11 cellular contexts compared by ENCODE assay signal in genomic region chr1:25802915-25803314, GRCh38. TPM values are rescaled to one million over a fixed set of nuclear protein-coding genes. Genes with fewer than 3 reads are reported as not detected.
DNase-seq lines count a peak whose midpoint lies in the region; FAIRE-seq and TF ChIP-seq lines count a peak whose summit lies in the region.
"Had no signal": no experiment of that assay in that cellular context is flagged by ENCODE, and none has a peak within 500 bp of the region (broad histone marks: within the 10 kb centered on the region; RNA-seq: fewer than 3 reads in every experiment).

No MANE protein-coding gene starts in this region.

- peaks cover 20% of the 10 kb centered on the region for H3K79me2 ChIP-seq in endothelial cell of umbilical vein (ENCODE audit: control insufficient read depth, insufficient read depth, low read length)

- DNase-seq in DMS153 (lab: John Stamatoyannopoulos, UW) (peak; percentile 38), GM13976 (ENCODE audit: low spot score) (peak; percentile 74), NAMALWA (ENCODE audit: low spot score) (peak; percentile 50), endothelial cell of umbilical vein (ENCODE audit: low read depth, low spot score) (no peak), NCI-H1092 (lab: John Stamatoyannopoulos, UW) (no peak), transverse colon (no peak), DMS79 treated with DMSO at 0.1 percent for 48 hours (lab: John Stamatoyannopoulos, UW) (no peak), lower leg skin (ENCODE audit: low spot score in 2 of 2) (no peak)
- DNase-seq: activated CD4-positive, CD25-positive, alpha-beta regulatory T cell; left colon had no signal

- H3K4me3 ChIP-seq in endothelial cell of umbilical vein (replicated peaks in 1 of 3; ENCODE audit: insufficient read depth in 1 of 3, low read depth in 1 of 3, low read length in 3 of 3) (no peak overlapping the region), transverse colon (no peak overlapping the region), lower leg skin (ENCODE audit: low read depth, poor library complexity, severe bottlenecking) (no peak overlapping the region)
- H3K4me3 ChIP-seq: ascending aorta had no signal

- no peak overlapping the region for H3K9ac ChIP-seq in endothelial cell of umbilical vein (replicated peaks; ENCODE audit: extremely low read depth, insufficient read depth, low read length)

- H3K4me2 ChIP-seq in endothelial cell of umbilical vein (ENCODE audit: insufficient read depth, low read length): no peak overlapping the region

- no peak overlapping the region for H2AFZ ChIP-seq in endothelial cell of umbilical vein (ENCODE audit: low read depth, low read length)

- CTCF ChIA-PET in endothelial cell of umbilical vein (lab: Charles Lee): interaction anchor here (1.1 to 1.4 kb wide), 3 partner anchors 184 to 230 kb away, joined by 4 read pairs; no protein-coding TSS in a partner anchor

- intact Hi-C loops in endothelial cell of umbilical vein (cut with micrococcal nuclease): loop anchor here (10.0 kb wide), 2 partner anchors 368 to 568 kb away; partner anchors contain the start of genes MACO1 and SYF2
- intact Hi-C loops in transverse colon (cut with DNase I; ENCODE audit: low total_unique reads): loop anchor here (5.0 kb wide), 1 partner anchor 194 kb away; the partner anchor contains the start of gene PAFAH2
- intact Hi-C loops in lower leg skin (cut with DNase I; ENCODE audit: low total_unique reads): loop anchor here (10.0 kb wide), 1 partner anchor 568 kb away; the partner anchor contains the start of gene SYF2

- in situ Hi-C loops in GM13976 (cut with MboI; ENCODE audit: low sequenced_read_pairs, unreplicated experiment) (loop anchor here (25.0 kb wide), 1 partner anchor 391 kb away; the partner anchor contains the start of gene RHCE), transverse colon (cut with MboI; ENCODE audit: low pct_ligation_motif_present in 1 of 4, low pct_unique_long_range_greater_than_20kb in 1 of 4, low sequenced_read_pairs in 3 of 4) (no loop called here)

- POLR2A ChIA-PET in endothelial cell of umbilical vein (lab: Charles Lee): interaction anchor here (1.3 kb wide), 1 partner anchor 555 kb away, joined by 4 read pairs; the partner anchor contains the start of gene RSRP1

- 53 to 56% methylated on average over 2 to 6 of the region's 6 CpGs for WGBS in transverse colon (ENCODE audit: low coverage in 1 of 2), 2 donors
- WGBS in lower leg skin, 2 donors: 53 to 58% methylated on average over 6 of the region's 6 CpGs

- H3K27ac ChIP-seq in endothelial cell of umbilical vein (ENCODE audit: insufficient read depth, low read depth, low read length) (no peak overlapping the region), transverse colon (no peak overlapping the region)

- H4K20me1 ChIP-seq in endothelial cell of umbilical vein (replicated peaks; ENCODE audit: control insufficient read depth, extremely low read depth, insufficient read depth, low read length): no peaks in the 10 kb centered on the region

- FAIRE-seq in endothelial cell of umbilical vein (lab: Jason Lieb, UNC): no peak

- no peak for TF ChIP-seq EP300 in transverse colon (IDR thresholded peaks at IDR 0.05; ENCODE audit: low read depth)

- H3K27me3 ChIP-seq in endothelial cell of umbilical vein (ENCODE audit: control insufficient read depth in 2 of 2, insufficient read depth in 2 of 2, low read length in 2 of 2) (no peaks in the 10 kb centered on the region), transverse colon (no peaks in the 10 kb centered on the region)
- H3K27me3 ChIP-seq: ascending aorta had no signal

- TSS peak; percentile 20 for BruUV-seq in endothelial cell of umbilical vein (replicated peaks; lab: Mats Ljungman, UMichigan)

- H3K4me1 ChIP-seq in endothelial cell of umbilical vein (ENCODE audit: control insufficient read depth, extremely low read depth, insufficient read depth, low read length): peaks cover 43% of the 10 kb centered on the region
- H3K4me1 ChIP-seq in transverse colon: peaks cover 15 to 44% (median 19%) of the 10 kb centered on the region in 4 donors

- H3K9me1 ChIP-seq in endothelial cell of umbilical vein (replicated peaks; ENCODE audit: control insufficient read depth, extremely low read depth, insufficient read depth, low read length): no peaks in the 10 kb centered on the region

- H3K36me3 ChIP-seq in endothelial cell of umbilical vein (ENCODE audit: control insufficient read depth in 2 of 2, extremely low read depth in 1 of 2, insufficient read depth in 2 of 2, low read length in 2 of 2): peaks cover 3 to 7% of the 10 kb centered on the region in 2 experiments
- H3K36me3 ChIP-seq in transverse colon: no peaks in the 10 kb centered on the region

- H3K9me3 ChIP-seq in endothelial cell of umbilical vein (replicated peaks; ENCODE audit: control insufficient read depth, insufficient read depth, low read length) (no peaks in the 10 kb centered on the region), transverse colon (no peaks in the 10 kb centered on the region)
- H3K9me3 ChIP-seq: ascending aorta had no signal

- dilution Hi-C loops in endothelial cell of umbilical vein (cut with MboI; ENCODE audit: extremely low pct_ligation_motif_present, low sequenced_read_pairs): no loop called here

- TF ChIP-seq POLR2A in endothelial cell of umbilical vein (IDR thresholded peaks at IDR 0.05; ENCODE audit: low read depth, low read length) (no peak), transverse colon (IDR thresholded peaks at IDR 0.05) (no peak), lower leg skin (IDR thresholded peaks at IDR 0.05) (no peak)

- TF ChIP-seq CTCF in GM13976 (IDR thresholded peaks at IDR 0.05; ENCODE audit: borderline replicate concordance, control extremely low read depth, extremely low read depth, insufficient read depth, missing control alignments) (no peak), endothelial cell of umbilical vein (IDR thresholded peaks at IDR 0.05; ENCODE audit: extremely low read depth in 1 of 2, insufficient read depth in 1 of 2, low read depth in 1 of 2, low read length in 2 of 2) (no peak), transverse colon (IDR thresholded peaks at IDR 0.05) (no peak), lower leg skin (IDR thresholded peaks at IDR 0.05) (no peak)

TF ChIP-seq in endothelial cell of umbilical vein, 7 proteins besides CTCF, POLR2A, EP300 and RAD21:
- TF ChIP-seq MYC (IDR thresholded peaks at IDR 0.05; ENCODE audit: low read depth, low read length) (no peak), FOS (IDR thresholded peaks at IDR 0.05; ENCODE audit: borderline replicate concordance, insufficient read depth, low read length) (no peak), EZH2 (IDR thresholded peaks at IDR 0.05; ENCODE audit: borderline replicate concordance, low read depth, low read length, severe bottlenecking) (no peak), POLR2AphosphoS5 (IDR thresholded peaks at IDR 0.05; ENCODE audit: insufficient read depth, low read depth, low read length) (no peak), JUN (IDR thresholded peaks at IDR 0.05; ENCODE audit: borderline replicate concordance, insufficient read depth, insufficient read length, low read depth) (no peak), GATA2 (IDR thresholded peaks at IDR 0.05; ENCODE audit: insufficient read depth, insufficient read length, low read depth, low read length) (no peak)
- TF ChIP-seq, protein P1, sequence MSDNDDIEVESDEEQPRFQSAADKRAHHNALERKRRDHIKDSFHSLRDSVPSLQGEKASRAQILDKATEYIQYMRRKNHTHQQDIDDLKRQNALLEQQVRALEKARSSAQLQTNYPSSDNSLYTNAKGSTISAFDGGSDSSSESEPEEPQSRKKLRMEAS (IDR thresholded peaks at IDR 0.05; ENCODE audit: insufficient read depth, insufficient read length): no peak

RNA-seq across cellular contexts. Expression of gene SELENON, which starts 2.9 kb away (rescaled TPM):
- total RNA-seq in endothelial cell of umbilical vein: 166 and 182 TPM in 2 replicates
- 112 and 117 TPM in 2 replicates for polyA plus RNA-seq in endothelial cell of umbilical vein
- polyA plus RNA-seq in endothelial cell of umbilical vein (2011; cell fraction: cytosol; rRNA removed): 156 and 177 TPM in 2 replicates
- polyA plus RNA-seq in endothelial cell of umbilical vein (2011; cell fraction: nucleus; rRNA removed): 91.2 and 92.9 TPM in 2 replicates
- 136 and 186 TPM in 2 replicates for polyA plus RNA-seq in endothelial cell of umbilical vein (2012)
- polyA minus RNA-seq in endothelial cell of umbilical vein: 109 and 122 TPM in 2 replicates
- polyA minus RNA-seq in endothelial cell of umbilical vein (2011; cell fraction: cytosol; rRNA and poly(A)+ RNA removed): 10.8 TPM
- 29.4 and 29.5 TPM in 2 replicates for polyA minus RNA-seq in endothelial cell of umbilical vein (2011; cell fraction: nucleus; rRNA and poly(A)+ RNA removed)
- total RNA-seq in transverse colon: 10 to 100 TPM; 17.1 to 68.1 (median 24.4) TPM
- 10 to 100 TPM; 14.9 to 24.5 (median 17.6) TPM for total RNA-seq in lower leg skin

RNA-seq across cellular contexts. Expression of gene MTFR1L, which starts 16.8 kb away (rescaled TPM):
- total RNA-seq in endothelial cell of umbilical vein (33.8 and 34.8 TPM in 2 replicates), transverse colon (100 to 1,000 TPM in 1 of 4 donors, 10 to 100 TPM in 3; 73.2 to 125 (median 93.6) TPM), lower leg skin (10 to 100 TPM; 34.9 to 46.1 (median 39.7) TPM)
- 39.1 and 45.5 TPM in 2 replicates for polyA plus RNA-seq in endothelial cell of umbilical vein
- 31.5 and 35.7 TPM in 2 replicates for polyA plus RNA-seq in endothelial cell of umbilical vein (2011; cell fraction: cytosol; rRNA removed)
- 97.4 and 105 TPM in 2 replicates for polyA plus RNA-seq in endothelial cell of umbilical vein (2011; cell fraction: nucleus; rRNA removed)
- polyA plus RNA-seq in endothelial cell of umbilical vein (2012): 25.5 and 28.3 TPM in 2 replicates
- 29.6 and 40.0 TPM in 2 replicates for polyA minus RNA-seq in endothelial cell of umbilical vein
- polyA minus RNA-seq in endothelial cell of umbilical vein (2011; cell fraction: cytosol; rRNA and poly(A)+ RNA removed): 6.1 TPM
- 13.8 and 20.4 TPM in 2 replicates for polyA minus RNA-seq in endothelial cell of umbilical vein (2011; cell fraction: nucleus; rRNA and poly(A)+ RNA removed)

RNA-seq across cellular contexts. Expression of gene AUNIP, which starts 56.3 kb away (rescaled TPM):
- 4.5 and 4.8 TPM in 2 replicates for total RNA-seq in endothelial cell of umbilical vein
- 1.6 and 1.8 TPM in 2 replicates for polyA plus RNA-seq in endothelial cell of umbilical vein
- 2.9 and 3.2 TPM in 2 replicates for polyA plus RNA-seq in endothelial cell of umbilical vein (2011; cell fraction: cytosol; rRNA removed)
- polyA plus RNA-seq in endothelial cell of umbilical vein (2011; cell fraction: nucleus; rRNA removed): 1.3 and 1.7 TPM in 2 replicates
- 1.7 and 2.8 TPM in 2 replicates for polyA plus RNA-seq in endothelial cell of umbilical vein (2012)
- 1.6 and 3.0 TPM in 2 replicates for polyA minus RNA-seq in endothelial cell of umbilical vein
- 12.4 TPM for polyA minus RNA-seq in endothelial cell of umbilical vein (2011; cell fraction: cytosol; rRNA and poly(A)+ RNA removed)
- 1.9 and 2.6 TPM in 2 replicates for polyA minus RNA-seq in endothelial cell of umbilical vein (2011; cell fraction: nucleus; rRNA and poly(A)+ RNA removed)
- total RNA-seq in transverse colon: under 1 TPM in 1 of 4 donors, not detected in 3; 0.41 TPM
- total RNA-seq in lower leg skin: under 1 TPM in 1 of 4 donors, not detected in 3; 0.68 TPM
- total RNA-seq: ascending aorta had no signal

Comparison
In these comparisons a context has a peak if more than half of its experiments do, and no peak if none do; other contexts are left out.
1. DNase-seq: peak in DMS153 (single experiment), GM13976 (single experiment) and NAMALWA (single experiment); none in endothelial cell of umbilical vein (single experiment), NCI-H1092 (single experiment), transverse colon (single experiment), DMS79 treated with DMSO at 0.1 percent for 48 hours (single experiment) and lower leg skin (0 of 2).